In the genomic region with DNA sequence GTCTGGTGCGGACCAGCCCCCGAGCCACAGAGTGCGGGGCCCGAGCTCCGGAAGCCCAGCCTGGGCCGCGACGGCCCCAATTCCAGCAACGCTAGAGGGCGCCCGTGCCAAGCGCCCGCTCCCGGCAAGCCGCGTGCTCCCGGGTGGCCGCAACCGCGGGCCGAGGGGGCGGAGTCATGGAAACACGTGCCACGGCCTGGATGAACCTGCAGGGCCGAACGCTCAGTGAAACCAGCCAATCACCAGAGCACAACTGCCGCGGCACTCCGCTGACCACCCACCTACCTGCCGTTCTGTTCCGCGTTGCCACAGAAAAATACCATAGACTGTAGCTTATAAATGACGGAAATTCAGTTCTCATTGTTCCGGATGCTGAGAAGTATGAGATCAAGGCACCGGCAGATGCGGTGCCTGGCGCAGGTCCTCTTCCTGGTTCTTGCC, we compare ENCODE assay signal across 8 cellular contexts.
DNase-seq lines count a peak whose midpoint lies in the region; ATAC-seq and TF ChIP-seq lines count a peak whose summit lies in the region.

No MANE protein-coding gene starts in this region.

- peak overlapping the region; percentile 45 for H3K4me3 ChIP-seq in left ventricle myocardium inferior
- peak overlapping the region in 3 of 4 donors; percentile 14 to 37 (median 16) for H3K4me3 ChIP-seq in gastrocnemius medialis

- peaks cover 6% of the 10 kb centered on the region for H3K27me3 Mint-ChIP-seq in activated naive CD8-positive, alpha-beta T cell treated with anti-CD3 and anti-CD28 coated beads, Interleukin-2, amount 10 ng/mL, durations not matched to agents 7 days and 5 days

- peaks cover 5% of the 10 kb centered on the region for H3K9me3 ChIP-seq in left ventricle myocardium inferior (replicated peaks)
- no peaks in the 10 kb centered on the region for H3K9me3 ChIP-seq in gastrocnemius medialis

- in situ Hi-C loops in gastrocnemius medialis (cut with MboI; ENCODE audit: low sequenced_read_pairs in 4 of 4), result no loop called here

- no peak for TF ChIP-seq POLR2A in gastrocnemius medialis (IDR thresholded peaks at IDR 0.05)

- TF ChIP-seq CTCF in left ventricle myocardium inferior (IDR thresholded peaks at IDR 0.05; ENCODE audit: borderline replicate concordance) (peak; percentile 72), gastrocnemius medialis (IDR thresholded peaks at IDR 0.05 in 4 of 5, conservative IDR thresholded peaks at IDR 0.05 in 1 of 5) (peak; percentile 31 to 75 (median 64))

- DNase-seq in Daoy (ENCODE audit: low read depth) (peak; percentile 68), left ventricle myocardium inferior (peak; percentile 77), gastrocnemius medialis (peak; percentile 47 to 66), NCI-H1694 (lab: John Stamatoyannopoulos, UW) (no peak), SIG-M5 (lab: John Stamatoyannopoulos, UW) (no peak)
- peak; percentile 86 for DNase-seq in activated naive CD8-positive, alpha-beta T cell treated with anti-CD3 and anti-CD28 coated beads, Interleukin-2, amount 10 ng/mL, durations not matched to agents 7 days and 5 days

- peak overlapping the region; percentile 64 for H3K4me3 Mint-ChIP-seq in activated naive CD8-positive, alpha-beta T cell treated with anti-CD3 and anti-CD28 coated beads, Interleukin-2, amount 10 ng/mL, durations not matched to agents 7 days and 5 days

- POLR2A ChIA-PET in activated naive CD8-positive, alpha-beta T cell treated with anti-CD3 and anti-CD28 coated beads, Interleukin-2, amount 10 ng/mL, durations not matched to agents 7 days and 5 days (lab: Charles Lee), result interaction anchor here (0.7 to 1.3 kb wide), 3 partner anchors 29 to 72 kb away, joined by 3 to 8 read pairs (median 3); no protein-coding TSS in a partner anchor

- H3K27ac ChIP-seq in left ventricle myocardium inferior (replicated peaks) (no peak overlapping the region), gastrocnemius medialis (no peak overlapping the region)

- H3K4me1 Mint-ChIP-seq in activated naive CD8-positive, alpha-beta T cell treated with anti-CD3 and anti-CD28 coated beads, Interleukin-2, amount 10 ng/mL, durations not matched to agents 7 days and 5 days, result peaks cover 16% of the 10 kb centered on the region

- ATAC-seq in SK-N-SH treated with all-trans-retinoic acid at 6 μM for 48 hours, result peak; percentile 87
- ATAC-seq in activated naive CD8-positive, alpha-beta T cell treated with anti-CD3 and anti-CD28 coated beads, Interleukin-2, amount 10 ng/mL, durations not matched to agents 7 days and 5 days (ENCODE audit: low read depth), result peak; percentile 80
- peak; percentile 40 to 56 for ATAC-seq in gastrocnemius medialis
- ATAC-seq in HG03571 (IDR thresholded peaks at IDR 0.05; ENCODE audit: unreplicated experiment), result no peak

- no peaks in the 10 kb centered on the region for H3K36me3 ChIP-seq in left ventricle myocardium inferior
- no peaks in the 10 kb centered on the region for H3K36me3 ChIP-seq in gastrocnemius medialis

- H3K9me3 Mint-ChIP-seq in activated naive CD8-positive, alpha-beta T cell treated with anti-CD3 and anti-CD28 coated beads, Interleukin-2, amount 10 ng/mL, durations not matched to agents 7 days and 5 days, result no peaks in the 10 kb centered on the region

- peaks cover 28% of the 10 kb centered on the region for H3K4me1 ChIP-seq in left ventricle myocardium inferior
- H3K4me1 ChIP-seq in gastrocnemius medialis, result peaks cover 18 to 22% of the 10 kb centered on the region in 2 donors

- H3K36me3 Mint-ChIP-seq in activated naive CD8-positive, alpha-beta T cell treated with anti-CD3 and anti-CD28 coated beads, Interleukin-2, amount 10 ng/mL, durations not matched to agents 7 days and 5 days, result no peaks in the 10 kb centered on the region

- H3K27me3 ChIP-seq in left ventricle myocardium inferior (ENCODE audit: low read depth), result peaks cover 43% of the 10 kb centered on the region
- peaks cover 13 to 24% (median 17%) of the 10 kb centered on the region in 3 donors for H3K27me3 ChIP-seq in gastrocnemius medialis

- intact Hi-C loops in left ventricle myocardium inferior (cut with micrococcal nuclease) (no loop called here), gastrocnemius medialis (cut with DNase I; ENCODE audit: low total_unique reads) (loop anchor here (1.0 kb wide), 1 partner anchor 31 kb away; no protein-coding TSS in a partner anchor)

- H3K27ac Mint-ChIP-seq in activated naive CD8-positive, alpha-beta T cell treated with anti-CD3 and anti-CD28 coated beads, Interleukin-2, amount 10 ng/mL, durations not matched to agents 7 days and 5 days, result peak overlapping the region; percentile 79

TF ChIP-seq in SK-N-SH treated with all-trans-retinoic acid at 6 μM for 48 hours, 23 proteins besides CTCF, POLR2A, EP300 and RAD21:
- TF ChIP-seq ZFP3 (CRISPR knock-in tag; IDR thresholded peaks at IDR 0.05), result no peak
- no peak for TF ChIP-seq SNAI2 (CRISPR knock-in tag; IDR thresholded peaks at IDR 0.05)
- no peak for TF ChIP-seq ZFP30 (CRISPR knock-in tag; IDR thresholded peaks at IDR 0.05)
- TF ChIP-seq GLIS3 (CRISPR knock-in tag; IDR thresholded peaks at IDR 0.05), result no peak
- TF ChIP-seq, protein P1, sequence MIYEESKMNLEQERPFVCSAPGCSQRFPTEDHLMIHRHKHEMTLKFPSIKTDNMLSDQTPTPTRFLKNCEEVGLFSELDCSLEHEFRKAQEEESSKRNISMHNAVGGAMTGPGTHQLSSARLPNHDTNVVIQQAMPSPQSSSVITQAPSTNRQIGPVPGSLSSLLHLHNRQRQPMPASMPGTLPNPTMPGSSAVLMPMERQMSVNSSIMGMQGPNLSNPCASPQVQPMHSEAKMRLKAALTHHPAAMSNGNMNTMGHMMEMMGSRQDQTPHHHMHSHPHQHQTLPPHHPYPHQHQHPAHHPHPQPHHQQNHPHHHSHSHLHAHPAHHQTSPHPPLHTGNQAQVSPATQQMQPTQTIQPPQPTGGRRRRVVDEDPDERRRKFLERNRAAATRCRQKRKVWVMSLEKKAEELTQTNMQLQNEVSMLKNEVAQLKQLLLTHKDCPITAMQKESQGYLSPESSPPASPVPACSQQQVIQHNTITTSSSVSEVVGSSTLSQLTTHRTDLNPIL (CRISPR knock-in tag; IDR thresholded peaks at IDR 0.05; ENCODE audit: low read depth), result no peak
- no peak for TF ChIP-seq TOX (CRISPR knock-in tag; IDR thresholded peaks at IDR 0.05; ENCODE audit: borderline replicate concordance)
TF ChIP-seq in SK-N-SH treated with all-trans-retinoic acid at 6 μM for 48 hours: peak in this region for 0.

Comparison
In these comparisons a context has a peak if more than half of its experiments do, and no peak if none do; other contexts are left out.
1. DNase-seq: peak in Daoy (single experiment), activated naive CD8-positive, alpha-beta T cell treated with anti-CD3 and anti-CD28 coated beads, Interleukin-2, amount 10 ng/mL, durations not matched to agents 7 days and 5 days (single experiment), left ventricle myocardium inferior (single experiment) and gastrocnemius medialis (2 of 2); none in NCI-H1694 (single experiment) and SIG-M5 (single experiment).